In genomic region chr10:92142949-92143348, GRCh38 we compare ENCODE assay signal across 10 cellular contexts.
A peak's percentile ranks its signal among the peaks of the same experiment; 100 is the strongest.
DNase-seq lines count a peak whose midpoint lies in the region; ATAC-seq and TF ChIP-seq lines count a peak whose summit lies in the region.
"Had no signal": no experiment of that assay in that cellular context is flagged by ENCODE, and none has a peak within 500 bp of the region (broad histone marks: within the 10 kb centered on the region; RNA-seq: fewer than 3 reads in every experiment).

No MANE protein-coding gene starts in this region.

- H3K9me2 ChIP-seq in OCI-LY1 (ENCODE audit: low read depth, low read length): no peaks in the 10 kb centered on the region

- no peaks in the 10 kb centered on the region for H3K4me1 Mint-ChIP-seq in stimulated activated effector memory CD8-positive, alpha-beta T cell treated with anti-CD3 and anti-CD28 coated beads, Interleukin-12 subunit alpha, Interleukin-12 subunit beta, amount 100 ng/mL, for 72 hours
- H3K4me1 Mint-ChIP-seq: activated CD4-positive, alpha-beta T cell treated with anti-CD3 and anti-CD28 coated beads, Interleukin-2, amount 10 ng/mL, durations not matched to agents 24 days and 14 days had no signal

- no peak overlapping the region for H3K4me3 Mint-ChIP-seq in stimulated activated effector memory CD8-positive, alpha-beta T cell treated with anti-CD3 and anti-CD28 coated beads, Interleukin-12 subunit alpha, Interleukin-12 subunit beta, amount 100 ng/mL, for 72 hours
- H3K4me3 Mint-ChIP-seq: activated CD4-positive, alpha-beta T cell treated with anti-CD3 and anti-CD28 coated beads, Interleukin-2, amount 10 ng/mL, durations not matched to agents 24 days and 14 days had no signal

- TF ChIP-seq CTCF in GM06990 (IDR thresholded peaks at IDR 0.05; ENCODE audit: insufficient read depth, low read length, poor library complexity, severe bottlenecking) (no peak), OCI-LY1 (IDR thresholded peaks at IDR 0.05; ENCODE audit: low read length) (no peak)

- H3K27ac Mint-ChIP-seq in stimulated activated effector memory CD8-positive, alpha-beta T cell treated with anti-CD3 and anti-CD28 coated beads, Interleukin-12 subunit alpha, Interleukin-12 subunit beta, amount 100 ng/mL, for 72 hours: no peak overlapping the region
- H3K27ac Mint-ChIP-seq: activated CD4-positive, alpha-beta T cell treated with anti-CD3 and anti-CD28 coated beads, Interleukin-2, amount 10 ng/mL, durations not matched to agents 24 days and 14 days had no signal

- DNase-seq in GM06990 (ENCODE audit: extremely low read depth, insufficient read length) (peak; percentile 71), iPS-NIHi7 (ENCODE audit: extremely low spot score) (no peak), NCI-H345 (lab: John Stamatoyannopoulos, UW) (no peak), SKM-1 treated with dmso at 0.1 percent for 144 hours (lab: John Stamatoyannopoulos, UW; ENCODE audit: unreplicated experiment) (no peak)
- no peak for DNase-seq in stimulated activated effector memory CD8-positive, alpha-beta T cell treated with anti-CD3 and anti-CD28 coated beads, Interleukin-12 subunit alpha, Interleukin-12 subunit beta, amount 100 ng/mL, for 72 hours (ENCODE audit: low spot score in 2 of 2)
- DNase-seq: activated CD4-positive, alpha-beta T cell treated with anti-CD3 and anti-CD28 coated beads, Interleukin-2, amount 10 ng/mL, durations not matched to agents 24 days and 14 days; OCI-M1 had no signal

- peak overlapping the region; percentile 92 for H3K27ac ChIP-seq in OCI-LY1 (ENCODE audit: low read depth, low read length, poor library complexity, severe bottlenecking)

- H3F3A ChIP-seq in OCI-LY1 (ENCODE audit: insufficient read depth, low read length): no peaks in the 10 kb centered on the region

- peak overlapping the region; percentile 75 for H3K4me2 ChIP-seq in OCI-LY1 (ENCODE audit: low read length)

- ATAC-seq in GM19455 (IDR thresholded peaks at IDR 0.05; ENCODE audit: unreplicated experiment) (peak; percentile 63), HG02981 (IDR thresholded peaks at IDR 0.05; ENCODE audit: unreplicated experiment) (peak; percentile 67)
- ATAC-seq in stimulated activated effector memory CD8-positive, alpha-beta T cell treated with anti-CD3 and anti-CD28 coated beads, Interleukin-12 subunit alpha, Interleukin-12 subunit beta, amount 100 ng/mL, for 72 hours: no peak

- no peaks in the 10 kb centered on the region; the same call in 1 of the 2 replicates for H3K79me2 ChIP-seq in OCI-LY1 (ENCODE audit: insufficient read depth, low read length)

- H3K4me3 ChIP-seq in GM06990 (replicated peaks; ENCODE audit: low read depth, low read length): no peak overlapping the region
- H3K4me3 ChIP-seq in OCI-LY1 (ENCODE audit: low read depth, low read length, poor library complexity, severe bottlenecking): peak overlapping the region; percentile 42

- no peaks in the 10 kb centered on the region for H4K20me1 ChIP-seq in OCI-LY1 (ENCODE audit: insufficient read depth, low read length)

- no peaks in the 10 kb centered on the region for H3K9me3 ChIP-seq in OCI-LY1 (ENCODE audit: low read length)

- peak overlapping the region; percentile 43; the same call in 1 of the 2 replicates for H3K9ac ChIP-seq in OCI-LY1 (ENCODE audit: low read length)

- H3K9me3 Mint-ChIP-seq in stimulated activated effector memory CD8-positive, alpha-beta T cell treated with anti-CD3 and anti-CD28 coated beads, Interleukin-12 subunit alpha, Interleukin-12 subunit beta, amount 100 ng/mL, for 72 hours: no peaks in the 10 kb centered on the region
- H3K9me3 Mint-ChIP-seq: activated CD4-positive, alpha-beta T cell treated with anti-CD3 and anti-CD28 coated beads, Interleukin-2, amount 10 ng/mL, durations not matched to agents 24 days and 14 days had no signal

- H3K27me3 ChIP-seq in GM06990 (replicated peaks; ENCODE audit: control insufficient read depth, insufficient read depth, low read length) (no peaks in the 10 kb centered on the region), OCI-LY1 (ENCODE audit: insufficient read depth, low read length) (no peaks in the 10 kb centered on the region)

- H2AFZ ChIP-seq in OCI-LY1 (ENCODE audit: low read length): no peak overlapping the region

- H3K36me3 Mint-ChIP-seq in stimulated activated effector memory CD8-positive, alpha-beta T cell treated with anti-CD3 and anti-CD28 coated beads, Interleukin-12 subunit alpha, Interleukin-12 subunit beta, amount 100 ng/mL, for 72 hours: no peaks in the 10 kb centered on the region

- no peaks in the 10 kb centered on the region for H3K36me3 ChIP-seq in GM06990 (ENCODE audit: control insufficient read depth, insufficient read depth, low read length)
- peaks cover 3% of the 10 kb centered on the region; the same call in 1 of the 2 replicates for H3K36me3 ChIP-seq in OCI-LY1 (ENCODE audit: insufficient read depth, low read length)

- peaks cover 50% of the 10 kb centered on the region for H3K4me1 ChIP-seq in OCI-LY1 (ENCODE audit: insufficient read depth, low read length, severe bottlenecking)
